In the genomic region with DNA sequence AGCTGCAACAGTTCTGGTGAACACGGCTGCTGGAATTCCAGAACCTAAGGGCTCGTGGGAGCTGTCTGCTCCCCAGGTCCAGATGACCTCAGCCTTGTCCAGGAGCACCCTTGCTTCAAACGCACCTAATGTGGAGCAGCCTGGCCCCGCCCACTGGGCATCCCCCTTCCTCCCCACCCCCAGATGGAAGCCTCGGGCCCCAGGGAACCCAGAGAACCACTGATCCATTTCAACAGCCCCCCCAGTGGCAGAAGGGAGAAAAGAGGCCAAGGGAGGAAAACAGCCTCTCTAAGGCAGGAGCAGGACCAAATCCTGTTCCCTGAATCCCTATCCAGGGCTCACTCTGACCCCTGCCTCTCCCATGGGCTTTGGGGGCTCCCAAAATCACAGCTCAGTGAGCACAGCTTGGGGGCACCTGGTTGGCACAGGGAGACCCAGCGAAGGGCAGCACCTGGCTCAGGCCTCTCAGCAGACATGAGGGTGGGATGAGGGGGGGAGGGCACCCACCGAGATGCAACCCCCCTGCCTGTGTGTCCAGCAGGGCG, we compare ENCODE assay signal across 10 cellular contexts. TPM values are rescaled to one million over a fixed set of nuclear protein-coding genes. Genes with fewer than 3 reads are reported as not detected.
A peak's percentile ranks its signal among the peaks of the same experiment; 100 is the strongest.
DNase-seq lines count a peak whose midpoint lies in the region; ATAC-seq and TF ChIP-seq lines count a peak whose summit lies in the region.
"Had no signal": no experiment of that assay in that cellular context is flagged by ENCODE, and none has a peak within 500 bp of the region (broad histone marks: within the 10 kb centered on the region; RNA-seq: fewer than 3 reads in every experiment).

No MANE protein-coding gene starts in this region.

- no peaks in the 10 kb centered on the region for H3K9me2 ChIP-seq in MM.1S (replicated peaks; ENCODE audit: insufficient read depth, low read length)

- TF ChIP-seq POLR2A in right lobe of liver (IDR thresholded peaks at IDR 0.05) = no peak

- no peaks in the 10 kb centered on the region for H3K9me3 ChIP-seq in MM.1S (replicated peaks; ENCODE audit: insufficient read depth, low read length)
- H3K9me3 ChIP-seq in right lobe of liver = no peaks in the 10 kb centered on the region

- peaks cover 9% of the 10 kb centered on the region for H3K27me3 Mint-ChIP-seq in activated naive CD4-positive, alpha-beta T cell treated with anti-CD3 and anti-CD28 coated beads, Interleukin-2, amount 10 ng/mL, durations not matched to agents 7 days and 5 days

- H3K9ac ChIP-seq in MM.1S (ENCODE audit: low read length) = peak overlapping the region; percentile 64; the same call in 1 of the 2 replicates
- H3K9ac ChIP-seq: parathyroid adenoma had no signal

- peaks cover 46% of the 10 kb centered on the region for H3K36me3 Mint-ChIP-seq in activated naive CD4-positive, alpha-beta T cell treated with anti-CD3 and anti-CD28 coated beads, Interleukin-2, amount 10 ng/mL, durations not matched to agents 7 days and 5 days

- peaks cover 18% of the 10 kb centered on the region for H3K79me2 ChIP-seq in MM.1S (ENCODE audit: low read length)
- H3K79me2 ChIP-seq: parathyroid adenoma had no signal

- H3K4me1 Mint-ChIP-seq in activated naive CD4-positive, alpha-beta T cell treated with anti-CD3 and anti-CD28 coated beads, Interleukin-2, amount 10 ng/mL, durations not matched to agents 7 days and 5 days = peaks cover 58% of the 10 kb centered on the region

- CTCF ChIA-PET in activated naive CD4-positive, alpha-beta T cell treated with anti-CD3 and anti-CD28 coated beads, Interleukin-2, amount 10 ng/mL, durations not matched to agents 7 days and 5 days (lab: Charles Lee) = interaction anchor here (0.8 to 1.5 kb wide), 5 partner anchors 13 to 41 kb away, joined by 3 to 5 read pairs (median 3); no protein-coding TSS in a partner anchor

- 70% methylated on average over 2 of the region's 8 CpGs for WGBS in right lobe of liver (ENCODE audit: insufficient coverage, low coverage, low lambda C conversion rate, missing lambda C conversion rate)

- peaks cover 25% of the 10 kb centered on the region for H3K4me1 ChIP-seq in MM.1S (ENCODE audit: low read length)
- no peaks in the 10 kb centered on the region for H3K4me1 ChIP-seq in right lobe of liver
- H3K4me1 ChIP-seq: parathyroid adenoma had no signal

- H3K27ac Mint-ChIP-seq in activated naive CD4-positive, alpha-beta T cell treated with anti-CD3 and anti-CD28 coated beads, Interleukin-2, amount 10 ng/mL, durations not matched to agents 7 days and 5 days = peak overlapping the region; percentile 86

- peak overlapping the region; percentile 85 for H3K4me3 Mint-ChIP-seq in activated naive CD4-positive, alpha-beta T cell treated with anti-CD3 and anti-CD28 coated beads, Interleukin-2, amount 10 ng/mL, durations not matched to agents 7 days and 5 days

- DNase-seq in AG09319 (ENCODE audit: extremely low read depth, low read depth) (no peak), MM.1S (no peak), right lobe of liver (no peak), AML-193 (lab: John Stamatoyannopoulos, UW) (no peak), left lobe of liver (ENCODE audit: low spot score) (no peak)
- DNase-seq in activated naive CD4-positive, alpha-beta T cell treated with anti-CD3 and anti-CD28 coated beads, Interleukin-2, amount 10 ng/mL, durations not matched to agents 7 days and 5 days = peak; percentile 56

- H3K4me2 ChIP-seq in MM.1S (ENCODE audit: low read depth, low read length) = peak overlapping the region; percentile 87

- H3K4me3 ChIP-seq in MM.1S (ENCODE audit: low read length) (peak overlapping the region; percentile 74), right lobe of liver (peak overlapping the region; percentile 26 to 44 (median 29))
- H3K4me3 ChIP-seq: K562 had no signal

- peak; percentile 17 for TF ChIP-seq CTCF in AG09319 (IDR thresholded peaks at IDR 0.05; ENCODE audit: low read depth, low read length)
- TF ChIP-seq CTCF in MM.1S (IDR thresholded peaks at IDR 0.05; ENCODE audit: low read length) = 0 out of 2 replicates have a peak, but pooled peaks have one; percentile 1
- peak in 1 of 4 donors; percentile 14 for TF ChIP-seq CTCF in right lobe of liver (IDR thresholded peaks at IDR 0.05)

- H3F3A ChIP-seq in MM.1S (ENCODE audit: insufficient read depth, low read length) = peaks cover 9% of the 10 kb centered on the region; the same call in 1 of the 2 replicates

- no peaks in the 10 kb centered on the region for H3K36me3 ChIP-seq in MM.1S (replicated peaks; ENCODE audit: insufficient read depth, low read length)
- H3K36me3 ChIP-seq in right lobe of liver = no peaks in the 10 kb centered on the region

- H3K27me3 ChIP-seq in MM.1S (replicated peaks; ENCODE audit: insufficient read depth, low read length) (no peaks in the 10 kb centered on the region), right lobe of liver (no peaks in the 10 kb centered on the region)

- H3K27ac ChIP-seq in MM.1S (ENCODE audit: low read length) (peak overlapping the region; percentile 67; the same call in 1 of the 2 replicates), right lobe of liver (peak overlapping the region in 2 of 3 donors; percentile 40 to 80)
- H3K27ac ChIP-seq: parathyroid adenoma had no signal

- ATAC-seq in right lobe of liver (peak in 2 of 4 donors; percentile 24 to 37), HG03196 (IDR thresholded peaks at IDR 0.05; ENCODE audit: unreplicated experiment) (no peak), left lobe of liver (no peak), GM18868 (IDR thresholded peaks at IDR 0.05; ENCODE audit: unreplicated experiment) (no peak)
- ATAC-seq: K562 had no signal

- H4K20me1 ChIP-seq in MM.1S (ENCODE audit: insufficient read depth, low read length) = no peaks in the 10 kb centered on the region

- no peak overlapping the region for H2AFZ ChIP-seq in MM.1S (ENCODE audit: low read length)
- H2AFZ ChIP-seq: parathyroid adenoma had no signal

- intact Hi-C loops in right lobe of liver (cut with DNase I) = no loop called here

- no peaks in the 10 kb centered on the region for H3K9me3 Mint-ChIP-seq in activated naive CD4-positive, alpha-beta T cell treated with anti-CD3 and anti-CD28 coated beads, Interleukin-2, amount 10 ng/mL, durations not matched to agents 7 days and 5 days

RNA-seq across cellular contexts. Expression of a gene that starts 1.2 kb away (rescaled TPM):
- total RNA-seq in right lobe of liver = 10 to 100 TPM in 1 of 6 experiments, 1 to 10 TPM in 5; 2.9 to 12.8 (median 4.0) TPM
- 5.2 TPM for total RNA-seq in left lobe of liver

RNA-seq across cellular contexts. Expression of a gene that starts 39.4 kb away (rescaled TPM):
- total RNA-seq in right lobe of liver = 10 to 100 TPM in 1 of 6 experiments, 1 to 10 TPM in 5; 3.4 to 12.9 (median 6.5) TPM
- 4.5 TPM for total RNA-seq in left lobe of liver
